ENCODE assay signal across 23 cellular contexts in genomic region chr9:37474438-37474837, GRCh38. TPM values are rescaled to one million over a fixed set of nuclear protein-coding genes. Genes with fewer than 3 reads are reported as not detected.
DNase-seq lines count a peak whose midpoint lies in the region; ATAC-seq, FAIRE-seq and TF ChIP-seq lines count a peak whose summit lies in the region.
"Had no signal": no experiment of that assay in that cellular context is flagged by ENCODE, and none has a peak within 500 bp of the region (broad histone marks: within the 10 kb centered on the region; RNA-seq: fewer than 3 reads in every experiment).

No MANE protein-coding gene starts in this region.

- FAIRE-seq in A204.1 (lab: Jason Lieb, UNC) = peak; percentile 41
- FAIRE-seq in G401.6 (lab: Jason Lieb, UNC) = peak; percentile 69
- FAIRE-seq in K562 (lab: Jason Lieb, UNC) = no peak
- FAIRE-seq: D721Med, GM12878, GM12892, GM18507 had no signal

- no peaks in the 10 kb centered on the region for H4K20me1 ChIP-seq in K562 (replicated peaks; ENCODE audit: control insufficient read depth, insufficient read depth, low read length)
- H4K20me1 ChIP-seq: BLaER1 treated with 17β-estradiol and CSF1 and Interleukin-3, amounts not matched to agents 10 nM and 100 nM had no signal

- TF ChIP-seq RAD21 in K562 (CRISPR knock-in tag; conservative IDR thresholded peaks at IDR 0.05 in 1 of 2, IDR thresholded peaks at IDR 0.05 in 1 of 2) = no peak

- H3K27me3 Mint-ChIP-seq in activated CD4-positive, alpha-beta T cell treated with anti-CD3 and anti-CD28 coated beads for 36 hours = peaks cover 13% of the 10 kb centered on the region
- H3K27me3 Mint-ChIP-seq: B cell had no signal

- TF ChIP-seq CTCF in Panc1 (IDR thresholded peaks at IDR 0.05) = no peak
- no peak for TF ChIP-seq CTCF in K562 (IDR thresholded peaks at IDR 0.05 in 2 of 3, conservative IDR thresholded peaks at IDR 0.05 in 1 of 3; ENCODE audit: insufficient read depth in 2 of 3, low read depth in 1 of 3, low read length in 3 of 3)
- no peak for TF ChIP-seq CTCF in sigmoid colon (IDR thresholded peaks at IDR 0.05)
- no peak for TF ChIP-seq CTCF in right lobe of liver (IDR thresholded peaks at IDR 0.05)

- H3K79me2 ChIP-seq in K562 (ENCODE audit: control insufficient read depth, insufficient read depth, low read length) = no peaks in the 10 kb centered on the region

- ATAC-seq in Panc1 = no peak
- no peak for ATAC-seq in K562
- no peak for ATAC-seq in activated CD4-positive, alpha-beta T cell treated with anti-CD3 and anti-CD28 coated beads for 36 hours
- no peak for ATAC-seq in right lobe of liver
- ATAC-seq: CD8-positive, alpha-beta T cell; GM12878 had no signal

- H3K9me1 ChIP-seq in K562 (ENCODE audit: control insufficient read depth, insufficient read depth, low read length) = no peaks in the 10 kb centered on the region

- peaks cover 28% of the 10 kb centered on the region for H3K4me1 ChIP-seq in Panc1 (ENCODE audit: control insufficient read depth, insufficient read depth, low read length)
- H3K4me1 ChIP-seq in K562 (replicated peaks in 1 of 2; ENCODE audit: control insufficient read depth in 2 of 2, insufficient read depth in 2 of 2, low read length in 2 of 2) = peaks cover 0 to 6% of the 10 kb centered on the region in 2 experiments; a peak in 4 of 5 replicates
- H3K4me1 ChIP-seq in sigmoid colon = peaks cover 0 to 12% (median 7%) of the 10 kb centered on the region in 4 donors
- H3K4me1 ChIP-seq in right lobe of liver = peaks cover 0 to 9% (median 2%) of the 10 kb centered on the region in 4 donors

- peak overlapping the region; percentile 98 for H3K27ac ChIP-seq in Panc1 (ENCODE audit: low read length)
- H3K27ac ChIP-seq in K562 (ENCODE audit: extremely low read depth, low read depth, low read length) = no peak overlapping the region
- H3K27ac ChIP-seq in sigmoid colon = no peak overlapping the region
- H3K27ac ChIP-seq in right lobe of liver = no peak overlapping the region
- H3K27ac ChIP-seq: 22Rv1; BLaER1 treated with 17β-estradiol and CSF1 and Interleukin-3, amounts not matched to agents 10 nM and 100 nM; C4-2B had no signal

- no peak overlapping the region for H3K4me3 Mint-ChIP-seq in activated CD4-positive, alpha-beta T cell treated with anti-CD3 and anti-CD28 coated beads for 36 hours
- H3K4me3 Mint-ChIP-seq: B cell; CD4-positive, alpha-beta T cell; CD8-positive, alpha-beta T cell had no signal

- no TSS peak for BruUV-seq in Panc1 (replicated peaks; lab: Mats Ljungman, UMichigan)
- BruUV-seq in K562 (replicated peaks; lab: Mats Ljungman, UMichigan) = no TSS peak

- H3K9me3 ChIP-seq in Panc1 (ENCODE audit: control insufficient read depth, insufficient read depth, low read depth, low read length) (peaks cover 16% of the 10 kb centered on the region), K562 (replicated peaks; ENCODE audit: control insufficient read depth, insufficient read depth, low read depth, low read length) (no peaks in the 10 kb centered on the region; the same call in 1 of the 2 replicates), sigmoid colon (no peaks in the 10 kb centered on the region), right lobe of liver (no peaks in the 10 kb centered on the region)

- no peak overlapping the region for H2AFZ ChIP-seq in K562 (ENCODE audit: low read depth, low read length)

- no peak overlapping the region for H3K27ac Mint-ChIP-seq in activated CD4-positive, alpha-beta T cell treated with anti-CD3 and anti-CD28 coated beads for 36 hours
- H3K27ac Mint-ChIP-seq: B cell; CD4-positive, alpha-beta T cell; CD8-positive, alpha-beta T cell had no signal

- WGBS in K562 (ENCODE audit: insufficient coverage, low coverage, missing lambda C conversion rate) = 11% methylated on average over 3 of the region's 3 CpGs
- WGBS in sigmoid colon, 2 donors = 80 to 95% methylated on average over 3 of the region's 3 CpGs
- WGBS in right lobe of liver (ENCODE audit: insufficient coverage, low coverage, low lambda C conversion rate, missing lambda C conversion rate) = 93% methylated on average over 3 of the region's 3 CpGs

- POLR2A ChIA-PET in Panc1 (lab: Charles Lee) (interaction anchor here (0.7 kb wide), 1 partner anchor 393 kb away, joined by 4 read pairs; no protein-coding TSS in a partner anchor), K562 (lab: Yijun Ruan, JAX) (no interaction called here)
- POLR2A ChIA-PET in activated CD4-positive, alpha-beta T cell treated with anti-CD3 and anti-CD28 coated beads for 36 hours (lab: Charles Lee) = no interaction called here

- no peak for TF ChIP-seq EP300 in K562 (IDR thresholded peaks at IDR 0.05; ENCODE audit: low read length)
- TF ChIP-seq EP300 in sigmoid colon (IDR thresholded peaks at IDR 0.05) = no peak

- H3K9ac ChIP-seq in K562 (ENCODE audit: insufficient read depth in 1 of 2, low read depth in 2 of 2, low read length in 2 of 2) = no peak overlapping the region
- H3K9ac ChIP-seq: BLaER1 treated with 17β-estradiol and CSF1 and Interleukin-3, amounts not matched to agents 10 nM and 100 nM had no signal

- no peak for TF ChIP-seq POLR2A in K562 (conservative IDR thresholded peaks at IDR 0.05)
- no peak for TF ChIP-seq POLR2A in sigmoid colon (IDR thresholded peaks at IDR 0.05)
- TF ChIP-seq POLR2A in right lobe of liver (IDR thresholded peaks at IDR 0.05) = no peak

- in situ Hi-C loops in Panc1 (cut with HindIII; ENCODE audit: low pct_unique_long_range_greater_than_20kb, low sequenced_read_pairs) = no loop called here
- in situ Hi-C loops in K562 (cut with MboI) = no loop called here

- DNase-seq in Panc1 (ENCODE audit: low read depth, low spot score) (no peak), K562 (ENCODE audit: extremely low read depth in 1 of 4, low spot score in 3 of 4) (no peak), sigmoid colon (no peak), posterior cingulate gyrus (no peak), right lobe of liver (no peak)
- no peak for DNase-seq in activated CD4-positive, alpha-beta T cell treated with anti-CD3 and anti-CD28 coated beads for 36 hours
- DNase-seq: AML-193; Caco-2; Calu3; CD4-positive, alpha-beta T cell; CD8-positive, alpha-beta T cell; DMS79 treated with DMSO at 0.1 percent for 48 hours; GDM1 had no signal

- H3K36me3 ChIP-seq in Panc1 (ENCODE audit: control insufficient read depth, insufficient read depth, low read length) (no peaks in the 10 kb centered on the region), K562 (ENCODE audit: control insufficient read depth, insufficient read depth, low read length) (no peaks in the 10 kb centered on the region), sigmoid colon (no peaks in the 10 kb centered on the region), right lobe of liver (no peaks in the 10 kb centered on the region)
- H3K36me3 ChIP-seq: BLaER1 treated with 17β-estradiol and CSF1 and Interleukin-3, amounts not matched to agents 10 nM and 100 nM had no signal

- peaks cover 3% of the 10 kb centered on the region for H3K9me3 Mint-ChIP-seq in activated CD4-positive, alpha-beta T cell treated with anti-CD3 and anti-CD28 coated beads for 36 hours (ENCODE audit: low read depth)
- H3K9me3 Mint-ChIP-seq: CD4-positive, alpha-beta T cell had no signal

- H3K4me2 ChIP-seq in K562 (ENCODE audit: insufficient read depth, low read length) = no peak overlapping the region
- H3K4me2 ChIP-seq: BLaER1 treated with 17β-estradiol and CSF1 and Interleukin-3, amounts not matched to agents 10 nM and 100 nM had no signal

- H3K4me3 ChIP-seq in Panc1 (ENCODE audit: low read depth in 2 of 2, low read length in 2 of 2) (no peak overlapping the region), K562 (no peak overlapping the region), sigmoid colon (no peak overlapping the region), right lobe of liver (no peak overlapping the region)
- H3K4me3 ChIP-seq: BLaER1 treated with 17β-estradiol and CSF1 and Interleukin-3, amounts not matched to agents 10 nM and 100 nM; GM12878 had no signal

- H3K27me3 ChIP-seq in Panc1 (ENCODE audit: control insufficient read depth, insufficient read depth, low read length) (no peaks in the 10 kb centered on the region), K562 (ENCODE audit: control insufficient read depth in 2 of 2, insufficient read depth in 2 of 2, low read length in 2 of 2) (peaks cover 7 to 8% of the 10 kb centered on the region in 2 experiments; a peak in 4 of 5 replicates), sigmoid colon (no peaks in the 10 kb centered on the region), right lobe of liver (no peaks in the 10 kb centered on the region)
- H3K27me3 ChIP-seq: BLaER1 treated with 17β-estradiol and CSF1 and Interleukin-3, amounts not matched to agents 10 nM and 100 nM had no signal

- CTCF ChIA-PET in Panc1 (lab: Charles Lee) (no interaction called here), K562 (lab: Yijun Ruan, JAX; ENCODE audit: low intra/inter-chr PET ratio) (no interaction called here)
- CTCF ChIA-PET in activated CD4-positive, alpha-beta T cell treated with anti-CD3 and anti-CD28 coated beads for 36 hours (lab: Charles Lee) = no interaction called here

- H3K4me1 Mint-ChIP-seq in activated CD4-positive, alpha-beta T cell treated with anti-CD3 and anti-CD28 coated beads for 36 hours = peaks cover 7% of the 10 kb centered on the region

- H3K36me3 Mint-ChIP-seq in activated CD4-positive, alpha-beta T cell treated with anti-CD3 and anti-CD28 coated beads for 36 hours (ENCODE audit: low read depth) = no peaks in the 10 kb centered on the region

- intact Hi-C loops in Panc1 (cut with micrococcal nuclease; ENCODE audit: unreplicated experiment) (loop anchor here (10.0 kb wide), 1 partner anchor 270 kb away; no protein-coding TSS in a partner anchor), K562 (cut with micrococcal nuclease) (no loop called here), sigmoid colon (cut with DNase I) (no loop called here), posterior cingulate gyrus (cut with DNase I) (no loop called here), right lobe of liver (cut with DNase I) (no loop called here)
- intact Hi-C loops in activated CD4-positive, alpha-beta T cell treated with anti-CD3 and anti-CD28 coated beads for 36 hours (cut with DNase I, micrococcal nuclease) = no loop called here

RNA-seq across cellular contexts. Expression of gene ZBTB5, which starts 9.2 kb away (rescaled TPM):
- total RNA-seq in Panc1 (2021; ENCODE audit: unreplicated experiment) (30.6 TPM), K562 (2014; rRNA removed) (14.8 and 15.1 TPM in 2 replicates), K562 (2014; rRNA removed; fragmentation: Illumina TruSeq; extraction: Trizol) (14.8 and 15.3 TPM in 2 replicates), K562 (2015; rRNA removed; fragmentation: Illumina TruSeq; extraction: Trizol) (14.4 and 15.5 TPM in 2 replicates), K562 (2021) (16.6 and 18.9 TPM in 2 replicates), sigmoid colon (10 to 100 TPM in 2 of 4 donors, 1 to 10 TPM in 2; 7.2 to 11.1 (median 10.2) TPM), right lobe of liver (1 to 10 TPM; 4.3 to 6.6 (median 5.5) TPM)
- 17.1 TPM for polyA plus RNA-seq in Panc1 (2012; ENCODE audit: insufficient read length)
- total RNA-seq in K562 (2011; cell fraction: chromatin; rRNA removed; ENCODE audit: low replicate concordance) = 41.8 and 45.3 TPM in 2 replicates
- 38.3 and 44.4 TPM in 2 replicates for total RNA-seq in K562 (2011; cell fraction: nucleolus; rRNA removed)
- 44.4 and 47.6 TPM in 2 replicates for total RNA-seq in K562 (2011; cell fraction: nucleoplasm; rRNA removed)
- polyA plus RNA-seq in K562 (2011; rRNA removed) (43.2 and 46.6 TPM in 2 replicates), K562 (2014; fragmentation: Illumina TruSeq; extraction: Trizol) (20.1 and 21.2 TPM in 2 replicates), K562 (2014; fragmentation: Nextera tagmentation; extraction: Ambion mirVana) (1 to 10 TPM; 2.3 to 4.7 TPM), K562 (2014; rRNA removed) (16.3 and 16.9 TPM in 2 replicates), sigmoid colon (1 to 10 TPM; 3.6 to 7.7 (median 4.4) TPM)
- polyA plus RNA-seq in K562 (2011; cell fraction: cytosol; rRNA removed) = 33.1 and 42.6 TPM in 2 replicates
- polyA plus RNA-seq in K562 (2011; cell fraction: nucleus; rRNA removed) = 43.6 and 54.0 TPM in 2 replicates
- polyA plus RNA-seq in K562 (2012) = 13.7 and 13.8 TPM in 2 replicates
- polyA minus RNA-seq in K562 (2011; rRNA and poly(A)+ RNA removed) = 43.5 and 52.8 TPM in 2 replicates
- polyA minus RNA-seq in K562 (2011; cell fraction: cytosol; rRNA and poly(A)+ RNA removed) = 15.8 and 19.3 TPM in 2 replicates
- polyA minus RNA-seq in K562 (2011; cell fraction: nucleus; rRNA and poly(A)+ RNA removed) = 20.2 and 29.5 TPM in 2 replicates
- 1 to 10 TPM; 8.0 to 9.1 TPM for total RNA-seq in activated CD4-positive, alpha-beta T cell treated with anti-CD3 and anti-CD28 coated beads for 36 hours

RNA-seq across cellular contexts. Expression of gene POLR1E, which starts 11.3 kb away (rescaled TPM):
- total RNA-seq in Panc1 (2021; ENCODE audit: unreplicated experiment) (93.8 TPM), K562 (2014; rRNA removed) (61.1 and 70.2 TPM in 2 replicates), K562 (2014; rRNA removed; fragmentation: Illumina TruSeq; extraction: Trizol) (102 and 104 TPM in 2 replicates), K562 (2015; rRNA removed; fragmentation: Illumina TruSeq; extraction: Trizol) (82.0 and 85.0 TPM in 2 replicates), K562 (2021) (69.0 and 73.1 TPM in 2 replicates), sigmoid colon (10 to 100 TPM; 17.4 to 33.4 (median 28.1) TPM), right lobe of liver (10 to 100 TPM; 11.7 to 18.1 (median 14.4) TPM)
- polyA plus RNA-seq in Panc1 (2012; ENCODE audit: insufficient read length) = 56.8 TPM
- total RNA-seq in K562 (2011; cell fraction: chromatin; rRNA removed; ENCODE audit: low replicate concordance) = 50.0 and 70.5 TPM in 2 replicates
- total RNA-seq in K562 (2011; cell fraction: nucleolus; rRNA removed) = 44.6 and 55.7 TPM in 2 replicates
- total RNA-seq in K562 (2011; cell fraction: nucleoplasm; rRNA removed) = 43.4 and 44.5 TPM in 2 replicates
- polyA plus RNA-seq in K562 (2011; rRNA removed) (70.3 and 95.1 TPM in 2 replicates), K562 (2014; fragmentation: Illumina TruSeq; extraction: Trizol) (89.6 and 91.7 TPM in 2 replicates), K562 (2014; fragmentation: Nextera tagmentation; extraction: Ambion mirVana) (10 to 100 TPM; 18.9 to 39.4 TPM), K562 (2014; rRNA removed) (74.4 and 85.6 TPM in 2 replicates), sigmoid colon (10 to 100 TPM in 2 of 3 donors, 1 to 10 TPM in 1; 4.6 to 22.3 (median 16.8) TPM)
- 41.3 and 55.7 TPM in 2 replicates for polyA plus RNA-seq in K562 (2011; cell fraction: cytosol; rRNA removed)
- polyA plus RNA-seq in K562 (2011; cell fraction: nucleus; rRNA removed) = 23.3 and 26.4 TPM in 2 replicates
- 52.5 and 66.7 TPM in 2 replicates for polyA plus RNA-seq in K562 (2012)
- polyA minus RNA-seq in K562 (2011; rRNA and poly(A)+ RNA removed) = 104 and 115 TPM in 2 replicates
- polyA minus RNA-seq in K562 (2011; cell fraction: cytosol; rRNA and poly(A)+ RNA removed) = 34.6 and 39.5 TPM in 2 replicates
- 23.8 and 26.3 TPM in 2 replicates for polyA minus RNA-seq in K562 (2011; cell fraction: nucleus; rRNA and poly(A)+ RNA removed)
- 10 to 100 TPM; 67.5 to 69.2 TPM for total RNA-seq in activated CD4-positive, alpha-beta T cell treated with anti-CD3 and anti-CD28 coated beads for 36 hours

RNA-seq across cellular contexts. Expression of gene GRHPR, which starts 51.9 kb away (rescaled TPM):
- total RNA-seq in Panc1 (2021; ENCODE audit: unreplicated experiment) (238 TPM), K562 (2014; rRNA removed) (142 and 188 TPM in 2 replicates), K562 (2014; rRNA removed; fragmentation: Illumina TruSeq; extraction: Trizol) (60.4 and 81.2 TPM in 2 replicates), K562 (2015; rRNA removed; fragmentation: Illumina TruSeq; extraction: Trizol) (124 and 128 TPM in 2 replicates), K562 (2021) (120 TPM in 2 replicates), sigmoid colon (100 to 1,000 TPM; 127 to 165 (median 157) TPM), right lobe of liver (100 to 1,000 TPM; 159 to 424 (median 359) TPM)
- 439 TPM for polyA plus RNA-seq in Panc1 (2012; ENCODE audit: insufficient read length)
- total RNA-seq in K562 (2011; cell fraction: chromatin; rRNA removed; ENCODE audit: low replicate concordance) = 153 and 249 TPM in 2 replicates
- 152 and 167 TPM in 2 replicates for total RNA-seq in K562 (2011; cell fraction: nucleolus; rRNA removed)
- 169 and 188 TPM in 2 replicates for total RNA-seq in K562 (2011; cell fraction: nucleoplasm; rRNA removed)
- polyA plus RNA-seq in K562 (2011; rRNA removed) (140 and 170 TPM in 2 replicates), K562 (2014; fragmentation: Illumina TruSeq; extraction: Trizol) (108 and 122 TPM in 2 replicates), K562 (2014; fragmentation: Nextera tagmentation; extraction: Ambion mirVana) (10 to 100 TPM; 38.9 to 59.0 TPM), K562 (2014; rRNA removed) (144 and 164 TPM in 2 replicates), sigmoid colon (10 to 100 TPM; 84.1 to 94.9 (median 88.8) TPM)
- polyA plus RNA-seq in K562 (2011; cell fraction: cytosol; rRNA removed) = 244 and 362 TPM in 2 replicates
- polyA plus RNA-seq in K562 (2011; cell fraction: nucleus; rRNA removed) = 198 and 228 TPM in 2 replicates
- 125 and 212 TPM in 2 replicates for polyA plus RNA-seq in K562 (2012)
- 88.7 and 103 TPM in 2 replicates for polyA minus RNA-seq in K562 (2011; rRNA and poly(A)+ RNA removed)
- polyA minus RNA-seq in K562 (2011; cell fraction: cytosol; rRNA and poly(A)+ RNA removed) = 76.4 and 82.6 TPM in 2 replicates
- polyA minus RNA-seq in K562 (2011; cell fraction: nucleus; rRNA and poly(A)+ RNA removed) = 75.5 and 95.9 TPM in 2 replicates
- total RNA-seq in activated CD4-positive, alpha-beta T cell treated with anti-CD3 and anti-CD28 coated beads for 36 hours = 10 to 100 TPM; 69.1 to 74.4 TPM
